ENCODE assay signal across 1 cellular context in the genomic region with DNA sequence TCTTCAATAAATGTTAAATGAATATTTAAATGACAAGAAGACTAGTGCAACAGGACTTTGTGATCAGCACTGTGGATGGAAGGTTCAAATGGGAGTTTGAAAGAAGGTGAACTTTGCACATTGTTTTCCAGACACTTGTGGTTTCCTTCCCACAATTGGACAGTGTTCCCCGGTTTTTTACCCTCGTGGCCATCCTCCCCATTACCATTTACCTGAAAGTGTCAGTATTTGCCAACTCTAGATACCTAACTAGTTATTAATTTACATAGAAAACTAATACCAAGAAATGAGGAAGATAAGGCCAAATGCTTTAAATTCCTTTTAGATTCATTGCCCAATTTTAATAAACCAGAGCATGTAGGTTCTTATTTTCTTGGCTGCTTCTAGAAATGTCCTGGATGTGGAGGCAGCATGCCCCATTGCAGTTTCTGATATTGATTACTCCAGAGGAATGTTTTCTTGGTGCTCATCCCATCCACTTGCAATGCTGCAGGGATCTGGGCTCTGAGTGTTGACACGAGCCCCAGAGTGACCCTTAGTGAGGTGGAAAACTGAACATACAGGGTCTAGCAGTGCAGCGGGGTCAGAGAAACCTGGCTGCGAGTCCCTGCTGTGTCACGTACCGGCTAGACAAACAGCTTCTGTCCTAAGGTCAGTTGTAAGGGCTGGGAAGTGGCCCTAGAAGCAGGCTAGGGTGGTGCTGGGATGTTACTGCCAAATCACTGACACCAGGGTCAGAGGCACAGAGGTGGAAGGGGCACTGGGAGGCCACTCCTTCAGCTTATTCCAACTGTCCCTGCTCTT.
TF ChIP-seq lines count a peak whose summit lies in the region.

No MANE protein-coding gene starts in this region.

TF ChIP-seq in HepG2, 621 proteins besides CTCF, POLR2A, EP300 and RAD21 (continued from another document and continues in another):
- TF ChIP-seq HNF4G (IDR thresholded peaks at IDR 0.05; ENCODE audit: borderline replicate concordance, low read depth, low read length) (peak; percentile 75), HNF4G (CRISPR knock-in tag; IDR thresholded peaks at IDR 0.05; ENCODE audit: borderline replicate concordance, low read depth) (0 out of 2 replicates have a peak, but pooled peaks have one; percentile 34), USF2 (IDR thresholded peaks at IDR 0.05; ENCODE audit: low read depth, low read length) (no peak), USF2 (CRISPR knock-in tag; IDR thresholded peaks at IDR 0.05; ENCODE audit: borderline replicate concordance) (no peak), ZNF33A (CRISPR knock-in tag; IDR thresholded peaks at IDR 0.05; ENCODE audit: borderline replicate concordance) (0 out of 2 replicates have a peak, but pooled peaks have one; percentile 27), KDM5A (IDR thresholded peaks at IDR 0.05; ENCODE audit: borderline replicate concordance, low read length) (no peak), PLRG1 (conservative IDR thresholded peaks at IDR 0.05) (no peak), ZNF770 (CRISPR knock-in tag; IDR thresholded peaks at IDR 0.05) (no peak), SIX1 (CRISPR knock-in tag; IDR thresholded peaks at IDR 0.05; ENCODE audit: borderline replicate concordance) (no peak), ZNF792 (CRISPR knock-in tag; IDR thresholded peaks at IDR 0.05) (no peak), RFX1 (IDR thresholded peaks at IDR 0.05) (no peak), HDAC2 (CRISPR knock-in tag; IDR thresholded peaks at IDR 0.05) (peak; percentile 56; the same call in 1 of the 2 replicates), NFE2L1 (CRISPR knock-in tag; IDR thresholded peaks at IDR 0.05; ENCODE audit: borderline replicate concordance) (no peak), MXI1 (IDR thresholded peaks at IDR 0.05; ENCODE audit: borderline replicate concordance, low read depth, low read length) (no peak), ZFYVE20 (CRISPR knock-in tag; IDR thresholded peaks at IDR 0.05; ENCODE audit: borderline replicate concordance, low read depth) (no peak), MIXL1 (CRISPR knock-in tag; IDR thresholded peaks at IDR 0.05) (peak; percentile 28; the same call in 1 of the 2 replicates), CHD2 (IDR thresholded peaks at IDR 0.05; ENCODE audit: low read depth, low read length) (no peak), ZSCAN30 (CRISPR knock-in tag; IDR thresholded peaks at IDR 0.05) (no peak), ZNF260 (CRISPR knock-in tag; IDR thresholded peaks at IDR 0.05; ENCODE audit: borderline replicate concordance, low read depth) (no peak), RXRA (CRISPR knock-in tag; IDR thresholded peaks at IDR 0.05) (peak; percentile 59; the same call in 1 of the 2 replicates), AHDC1 (CRISPR knock-in tag; IDR thresholded peaks at IDR 0.05; ENCODE audit: borderline replicate concordance) (peak; percentile 46; the same call in 1 of the 2 replicates), THYN1 (CRISPR knock-in tag; IDR thresholded peaks at IDR 0.05; ENCODE audit: borderline replicate concordance, low read depth) (no peak), ZNF335 (CRISPR knock-in tag; IDR thresholded peaks at IDR 0.05) (0 out of 2 replicates have a peak, but pooled peaks have one; percentile 44), NFATC3 (CRISPR knock-in tag; IDR thresholded peaks at IDR 0.05) (no peak), ZNF292 (CRISPR knock-in tag; IDR thresholded peaks at IDR 0.05; ENCODE audit: borderline replicate concordance, low read depth) (peak; percentile 83; the same call in 1 of the 2 replicates), ATAD3A (CRISPR knock-in tag; IDR thresholded peaks at IDR 0.05) (no peak), NR2F1 (CRISPR knock-in tag; IDR thresholded peaks at IDR 0.05) (peak; percentile 30 to 45; a peak in 1 of 4 replicates), NR2F6 (IDR thresholded peaks at IDR 0.05) (peak; percentile 74), NR2F6 (CRISPR knock-in tag; IDR thresholded peaks at IDR 0.05) (peak; percentile 76; the same call in 1 of the 2 replicates), ZNF660 (CRISPR knock-in tag; IDR thresholded peaks at IDR 0.05; ENCODE audit: borderline replicate concordance, low read depth) (no peak), SRY (CRISPR knock-in tag; IDR thresholded peaks at IDR 0.05) (no peak), PITX1 (CRISPR knock-in tag; IDR thresholded peaks at IDR 0.05) (0 out of 2 replicates have a peak, but pooled peaks have one; percentile 35), SALL1 (CRISPR knock-in tag; IDR thresholded peaks at IDR 0.05) (peak; percentile 65; the same call in 1 of the 2 replicates), CREM (IDR thresholded peaks at IDR 0.05) (no peak), CREM (CRISPR knock-in tag; IDR thresholded peaks at IDR 0.05) (no peak), SKI (IDR thresholded peaks at IDR 0.05; ENCODE audit: partially characterized antibody) (peak; percentile 65), REPIN1 (CRISPR knock-in tag; IDR thresholded peaks at IDR 0.05; ENCODE audit: borderline replicate concordance, low read depth) (no peak), IKZF1 (IDR thresholded peaks at IDR 0.05) (no peak), ZNF350 (CRISPR knock-in tag; IDR thresholded peaks at IDR 0.05; ENCODE audit: borderline replicate concordance, low read depth) (0 out of 2 replicates have a peak, but pooled peaks have one; percentile 32), LCORL (IDR thresholded peaks at IDR 0.05) (no peak), LCORL (CRISPR knock-in tag; IDR thresholded peaks at IDR 0.05) (peak; percentile 57), ZNF468 (CRISPR knock-in tag; IDR thresholded peaks at IDR 0.05) (no peak)
- TF ChIP-seq, protein P1, sequence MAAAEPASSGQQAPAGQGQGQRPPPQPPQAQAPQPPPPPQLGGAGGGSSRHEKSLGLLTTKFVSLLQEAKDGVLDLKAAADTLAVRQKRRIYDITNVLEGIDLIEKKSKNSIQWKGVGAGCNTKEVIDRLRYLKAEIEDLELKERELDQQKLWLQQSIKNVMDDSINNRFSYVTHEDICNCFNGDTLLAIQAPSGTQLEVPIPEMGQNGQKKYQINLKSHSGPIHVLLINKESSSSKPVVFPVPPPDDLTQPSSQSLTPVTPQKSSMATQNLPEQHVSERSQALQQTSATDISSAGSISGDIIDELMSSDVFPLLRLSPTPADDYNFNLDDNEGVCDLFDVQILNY (CRISPR knock-in tag; conservative IDR thresholded peaks at IDR 0.05), result no peak
- TF ChIP-seq, protein P2, sequence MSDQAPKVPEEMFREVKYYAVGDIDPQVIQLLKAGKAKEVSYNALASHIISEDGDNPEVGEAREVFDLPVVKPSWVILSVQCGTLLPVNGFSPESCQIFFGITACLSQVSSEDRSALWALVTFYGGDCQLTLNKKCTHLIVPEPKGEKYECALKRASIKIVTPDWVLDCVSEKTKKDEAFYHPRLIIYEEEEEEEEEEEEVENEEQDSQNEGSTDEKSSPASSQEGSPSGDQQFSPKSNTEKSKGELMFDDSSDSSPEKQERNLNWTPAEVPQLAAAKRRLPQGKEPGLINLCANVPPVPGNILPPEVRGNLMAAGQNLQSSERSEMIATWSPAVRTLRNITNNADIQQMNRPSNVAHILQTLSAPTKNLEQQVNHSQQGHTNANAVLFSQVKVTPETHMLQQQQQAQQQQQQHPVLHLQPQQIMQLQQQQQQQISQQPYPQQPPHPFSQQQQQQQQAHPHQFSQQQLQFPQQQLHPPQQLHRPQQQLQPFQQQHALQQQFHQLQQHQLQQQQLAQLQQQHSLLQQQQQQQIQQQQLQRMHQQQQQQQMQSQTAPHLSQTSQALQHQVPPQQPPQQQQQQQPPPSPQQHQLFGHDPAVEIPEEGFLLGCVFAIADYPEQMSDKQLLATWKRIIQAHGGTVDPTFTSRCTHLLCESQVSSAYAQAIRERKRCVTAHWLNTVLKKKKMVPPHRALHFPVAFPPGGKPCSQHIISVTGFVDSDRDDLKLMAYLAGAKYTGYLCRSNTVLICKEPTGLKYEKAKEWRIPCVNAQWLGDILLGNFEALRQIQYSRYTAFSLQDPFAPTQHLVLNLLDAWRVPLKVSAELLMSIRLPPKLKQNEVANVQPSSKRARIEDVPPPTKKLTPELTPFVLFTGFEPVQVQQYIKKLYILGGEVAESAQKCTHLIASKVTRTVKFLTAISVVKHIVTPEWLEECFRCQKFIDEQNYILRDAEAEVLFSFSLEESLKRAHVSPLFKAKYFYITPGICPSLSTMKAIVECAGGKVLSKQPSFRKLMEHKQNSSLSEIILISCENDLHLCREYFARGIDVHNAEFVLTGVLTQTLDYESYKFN (CRISPR knock-in tag; conservative IDR thresholded peaks at IDR 0.05), result peak; percentile 80
- TF ChIP-seq, protein P3, sequence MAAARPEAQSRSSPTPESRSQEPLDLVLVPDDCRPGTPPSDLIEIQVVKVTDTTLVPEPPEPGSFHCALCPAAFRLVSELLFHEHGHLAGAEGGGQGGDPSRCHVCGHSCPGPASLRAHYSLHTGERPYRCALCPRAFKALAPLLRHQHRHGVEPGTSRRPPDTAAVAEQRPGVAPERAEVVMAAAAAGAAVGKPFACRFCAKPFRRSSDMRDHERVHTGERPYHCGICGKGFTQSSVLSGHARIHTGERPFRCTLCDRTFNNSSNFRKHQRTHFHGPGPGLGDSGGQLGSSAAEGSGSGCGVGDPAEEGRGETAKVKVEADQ (CRISPR knock-in tag; IDR thresholded peaks at IDR 0.05; ENCODE audit: borderline replicate concordance), result no peak
- TF ChIP-seq, protein P4, sequence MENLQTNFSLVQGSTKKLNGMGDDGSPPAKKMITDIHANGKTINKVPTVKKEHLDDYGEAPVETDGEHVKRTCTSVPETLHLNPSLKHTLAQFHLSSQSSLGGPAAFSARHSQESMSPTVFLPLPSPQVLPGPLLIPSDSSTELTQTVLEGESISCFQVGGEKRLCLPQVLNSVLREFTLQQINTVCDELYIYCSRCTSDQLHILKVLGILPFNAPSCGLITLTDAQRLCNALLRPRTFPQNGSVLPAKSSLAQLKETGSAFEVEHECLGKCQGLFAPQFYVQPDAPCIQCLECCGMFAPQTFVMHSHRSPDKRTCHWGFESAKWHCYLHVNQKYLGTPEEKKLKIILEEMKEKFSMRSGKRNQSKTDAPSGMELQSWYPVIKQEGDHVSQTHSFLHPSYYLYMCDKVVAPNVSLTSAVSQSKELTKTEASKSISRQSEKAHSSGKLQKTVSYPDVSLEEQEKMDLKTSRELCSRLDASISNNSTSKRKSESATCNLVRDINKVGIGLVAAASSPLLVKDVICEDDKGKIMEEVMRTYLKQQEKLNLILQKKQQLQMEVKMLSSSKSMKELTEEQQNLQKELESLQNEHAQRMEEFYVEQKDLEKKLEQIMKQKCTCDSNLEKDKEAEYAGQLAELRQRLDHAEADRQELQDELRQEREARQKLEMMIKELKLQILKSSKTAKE (CRISPR knock-in tag; IDR thresholded peaks at IDR 0.05; ENCODE audit: borderline replicate concordance), result peak; percentile 44; the same call in 1 of the 2 replicates
